9 cellular contexts compared by ENCODE assay signal in genomic region chr12:113030875-113031525, GRCh38. TPM values are rescaled to one million over a fixed set of nuclear protein-coding genes. Genes with fewer than 3 reads are reported as not detected.
DNase-seq lines count a peak whose midpoint lies in the region; ATAC-seq and TF ChIP-seq lines count a peak whose summit lies in the region.
"Had no signal": no experiment of that assay in that cellular context is flagged by ENCODE, and none has a peak within 500 bp of the region (broad histone marks: within the 10 kb centered on the region; RNA-seq: fewer than 3 reads in every experiment).

No MANE protein-coding gene starts in this region.

- H3K4me1 ChIP-seq in PC-3 (ENCODE audit: insufficient read depth, low read length), result no peaks in the 10 kb centered on the region

- no peak overlapping the region for H2AFZ ChIP-seq in PC-3 (ENCODE audit: low read length)

- in situ Hi-C loops in KBM-7 (cut with MboI; ENCODE audit: low pct_unique_long_range_greater_than_20kb, low sequenced_read_pairs), result no loop called here

- POLR2A ChIA-PET in PC-3 (lab: Charles Lee; ENCODE audit: unreplicated experiment), result no interaction called here

- H3K4me2 ChIP-seq in PC-3 (ENCODE audit: low read length), result no peak overlapping the region

- ATAC-seq in PC-3 (peak; percentile 98), HG02610 (IDR thresholded peaks at IDR 0.05; ENCODE audit: unreplicated experiment) (no peak), HG03025 (IDR thresholded peaks at IDR 0.05; ENCODE audit: low FRiP score, unreplicated experiment) (no peak)
- peak; percentile 40 for ATAC-seq in effector memory CD8-positive, alpha-beta T cell (replicated peaks)

- H3K9me2 ChIP-seq in PC-3 (replicated peaks; ENCODE audit: low read length), result no peaks in the 10 kb centered on the region

- CTCF ChIA-PET in PC-3 (lab: Charles Lee), result no interaction called here

- H4K20me1 ChIP-seq in PC-3 (ENCODE audit: low read length), result no peaks in the 10 kb centered on the region

- no peaks in the 10 kb centered on the region for H3K9me3 Mint-ChIP-seq in effector memory CD8-positive, alpha-beta T cell
- H3K9me3 Mint-ChIP-seq: T-helper 1 cell treated with Interleukin-12 subunit alpha and Interleukin-12 subunit beta and Interleukin-4 antibody, amounts not matched to agents 30 μg/mL and 1 μg/mL, for 36 hours had no signal

- BruUV-seq in PC-3 (replicated peaks; lab: Mats Ljungman, UMichigan), result no TSS peak

- H3F3A ChIP-seq in PC-3 (ENCODE audit: low read length, unreplicated experiment), result no peaks in the 10 kb centered on the region

- TF ChIP-seq CTCF in PC-3 (conservative IDR thresholded peaks at IDR 0.05; ENCODE audit: low read depth, low read length), result peak; percentile 93

- intact Hi-C loops in PC-3 (cut with micrococcal nuclease), result loop anchor here (1.0 to 2.0 kb wide), 3 partner anchors 24 to 131 kb away; no protein-coding TSS in a partner anchor

- no peak overlapping the region for H3K4me3 ChIP-seq in PC-3 (ENCODE audit: low read length)

- peaks cover 3% of the 10 kb centered on the region for H3K36me3 Mint-ChIP-seq in effector memory CD8-positive, alpha-beta T cell (ENCODE audit: insufficient read depth)

- no peak overlapping the region for H3K4me3 Mint-ChIP-seq in effector memory CD8-positive, alpha-beta T cell
- H3K4me3 Mint-ChIP-seq: T-helper 1 cell treated with Interleukin-12 subunit alpha and Interleukin-12 subunit beta and Interleukin-4 antibody, amounts not matched to agents 30 μg/mL and 1 μg/mL, for 36 hours had no signal

- no peaks in the 10 kb centered on the region for H3K27me3 ChIP-seq in PC-3 (ENCODE audit: low read length)

- peaks cover 6 to 25% of the 10 kb centered on the region in 2 donors for H3K27me3 Mint-ChIP-seq in effector memory CD8-positive, alpha-beta T cell

- no peak overlapping the region for H3K9ac ChIP-seq in PC-3 (ENCODE audit: low read length)

- H3K4me1 Mint-ChIP-seq in effector memory CD8-positive, alpha-beta T cell (ENCODE audit: low read depth in 2 of 2), result peaks cover 4 to 5% of the 10 kb centered on the region in 2 donors

- DNase-seq in DMS153 (lab: John Stamatoyannopoulos, UW) (peak; percentile 46), KBM-7 (peak; percentile 30), PC-3 (peak; percentile 86), medulla oblongata (ENCODE audit: extremely low spot score) (peak; percentile 80)
- DNase-seq in effector memory CD8-positive, alpha-beta T cell, result peak in 1 of 3 experiments; percentile 3
- DNase-seq in stimulated activated CD8-positive, alpha-beta memory T cell treated with anti-CD3 and anti-CD28 coated beads, Interleukin-4, amount 100 ng/mL, for 48 hours, result no peak

- no peaks in the 10 kb centered on the region for H3K36me3 ChIP-seq in PC-3 (ENCODE audit: low read depth, low read length)

- H3K9me3 ChIP-seq in PC-3 (ENCODE audit: low read length), result no peaks in the 10 kb centered on the region

- no peaks in the 10 kb centered on the region for H3K79me2 ChIP-seq in PC-3 (ENCODE audit: low read length)

- no peak overlapping the region for H3K27ac Mint-ChIP-seq in effector memory CD8-positive, alpha-beta T cell
- H3K27ac Mint-ChIP-seq: T-helper 1 cell treated with Interleukin-12 subunit alpha and Interleukin-12 subunit beta and Interleukin-4 antibody, amounts not matched to agents 30 μg/mL and 1 μg/mL, for 36 hours had no signal

- no peak overlapping the region for H3K27ac ChIP-seq in PC-3 (ENCODE audit: low read length)

RNA-seq across cellular contexts. Expression of gene DTX1, which starts 25.5 kb away (rescaled TPM):
- not detected in 2 replicates for total RNA-seq in PC-3 (2014; rRNA removed)

RNA-seq across cellular contexts. Expression of gene OAS2, which starts 52.7 kb away (rescaled TPM):
- total RNA-seq in PC-3 (2014; rRNA removed), result 5.8 and 10.5 TPM in 2 replicates

Comparison
In these comparisons a context has a peak if more than half of its experiments do, and no peak if none do; other contexts are left out.
1. ATAC-seq: peak in PC-3 (single experiment) and effector memory CD8-positive, alpha-beta T cell (single experiment); none in HG02610 (single experiment) and HG03025 (single experiment).